Comparison of ENCODE assay signal across 16 cellular contexts in the genomic region with DNA sequence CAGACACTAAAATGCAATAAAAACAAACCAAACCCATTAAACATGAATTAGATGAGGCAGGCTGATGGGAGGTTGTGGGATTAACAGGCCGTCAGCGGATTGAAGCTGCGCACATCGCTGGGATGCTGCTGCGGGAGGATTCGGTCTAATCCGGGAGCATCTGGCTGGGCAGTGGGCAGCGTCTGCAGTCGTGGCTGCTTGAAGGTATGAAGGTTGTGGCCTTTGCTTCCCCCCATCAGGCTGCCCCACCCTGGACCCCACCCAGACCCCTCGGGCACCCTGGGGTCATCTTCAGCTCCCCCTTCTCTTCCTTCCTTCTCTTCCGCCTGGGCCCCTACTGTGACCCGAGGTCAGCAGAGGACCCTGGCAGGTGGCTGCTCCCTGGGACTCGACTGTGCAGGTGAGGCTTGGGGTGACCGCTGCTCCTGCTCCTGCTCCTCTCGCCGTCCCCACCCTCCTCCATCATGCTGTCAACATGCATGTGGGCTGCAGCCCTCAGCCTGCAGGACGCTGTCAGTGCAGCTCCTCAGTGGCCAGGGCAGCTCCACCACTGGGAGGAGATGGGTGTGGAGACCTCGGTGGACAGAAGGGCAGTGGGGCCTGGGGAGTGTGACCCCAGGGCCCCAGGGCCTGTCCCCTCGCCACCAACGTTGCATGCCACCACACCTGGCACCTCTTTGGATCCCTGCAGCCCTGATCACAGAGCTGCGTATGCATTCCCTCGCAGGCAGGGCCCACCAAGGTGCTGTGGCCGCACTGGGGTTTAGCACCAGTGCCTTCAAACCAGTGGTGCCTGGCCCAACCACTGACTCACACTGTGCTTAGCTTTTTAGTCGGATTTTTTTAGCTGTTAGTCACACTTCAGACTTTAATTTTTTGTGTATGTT.
DNase-seq lines count a peak whose midpoint lies in the region; ATAC-seq, FAIRE-seq and TF ChIP-seq lines count a peak whose summit lies in the region.
"Had no signal": no experiment of that assay in that cellular context is flagged by ENCODE, and none has a peak within 500 bp of the region (broad histone marks: within the 10 kb centered on the region; RNA-seq: fewer than 3 reads in every experiment).

No MANE protein-coding gene starts in this region.

- peaks cover 5% of the 10 kb centered on the region for H3K27me3 Mint-ChIP-seq in activated T-helper 17 cell treated with anti-CD3 and anti-CD28 coated beads, Interleukin-2, amount 50 U/mL, for 72 hours

- ATAC-seq in HG02678 (IDR thresholded peaks at IDR 0.05; ENCODE audit: unreplicated experiment) (no peak), HG02763 (IDR thresholded peaks at IDR 0.05; ENCODE audit: unreplicated experiment) (no peak)
- ATAC-seq in activated T-helper 17 cell treated with anti-CD3 and anti-CD28 coated beads, Interleukin-2, amount 50 U/mL, for 72 hours (replicated peaks), result no peak

- H4K12ac ChIP-seq in trophoblast cell (ENCODE audit: low read depth, low read length), result no peak overlapping the region

- no peaks in the 10 kb centered on the region for H3K36me3 ChIP-seq in trophoblast cell (ENCODE audit: control insufficient read depth in 1 of 2, insufficient read depth in 2 of 2, low read length in 2 of 2)

- no peaks in the 10 kb centered on the region for H3K4me1 Mint-ChIP-seq in activated T-helper 17 cell treated with anti-CD3 and anti-CD28 coated beads, Interleukin-2, amount 50 U/mL, for 72 hours
- H3K4me1 Mint-ChIP-seq: activated CD4-positive, alpha-beta memory T cell treated with anti-CD3 and anti-CD28 coated beads, Interleukin-2, amount 10 ng/mL, durations not matched to agents 7 days and 5 days had no signal

- H2BK12ac ChIP-seq in trophoblast cell (ENCODE audit: low read length), result no peak overlapping the region

- no peak overlapping the region for H3K4me3 Mint-ChIP-seq in activated T-helper 17 cell treated with anti-CD3 and anti-CD28 coated beads, Interleukin-2, amount 50 U/mL, for 72 hours
- H3K4me3 Mint-ChIP-seq: activated CD4-positive, alpha-beta memory T cell treated with anti-CD3 and anti-CD28 coated beads, Interleukin-2, amount 10 ng/mL, durations not matched to agents 7 days and 5 days; T-helper 2 cell treated with Interferon-gamma antibody and Interleukin-4, amounts not matched to agents 5 μg/mL and 100 μg/mL, for 36 hours had no signal

- no peaks in the 10 kb centered on the region for H3K27me3 ChIP-seq in trophoblast cell (ENCODE audit: insufficient read depth, low read length)

- no peaks in the 10 kb centered on the region for H3K36me3 Mint-ChIP-seq in activated T-helper 17 cell treated with anti-CD3 and anti-CD28 coated beads, Interleukin-2, amount 50 U/mL, for 72 hours (ENCODE audit: low read depth)

- H3K9ac ChIP-seq in trophoblast cell (ENCODE audit: low read length), result no peak overlapping the region

- H3K4me3 ChIP-seq in epithelial cell of esophagus (ENCODE audit: low read length), result no peak overlapping the region
- peak overlapping the region; percentile 15 for H3K4me3 ChIP-seq in trophoblast cell (ENCODE audit: low read depth, low read length)

- no peak overlapping the region for H2BK120ac ChIP-seq in trophoblast cell (ENCODE audit: insufficient read depth, low read length, poor library complexity)

- no peak overlapping the region for H3K18ac ChIP-seq in trophoblast cell (ENCODE audit: low read length)

- no peak overlapping the region for H3K14ac ChIP-seq in trophoblast cell (ENCODE audit: low read length)

- no peak overlapping the region for H2AFZ ChIP-seq in trophoblast cell (ENCODE audit: insufficient read depth, low read length, poor library complexity)

- no peak overlapping the region for H4K91ac ChIP-seq in trophoblast cell (ENCODE audit: low read depth, low read length)

- H3K9me3 ChIP-seq in trophoblast cell (ENCODE audit: insufficient read depth, low read depth, low read length), result no peaks in the 10 kb centered on the region

- H3K4me1 ChIP-seq in trophoblast cell (ENCODE audit: control insufficient read depth in 1 of 2, insufficient read depth in 2 of 2, low read length in 2 of 2), result peaks cover 0 to 4% of the 10 kb centered on the region in 2 experiments

- peak; percentile 91 for DNase-seq in D721Med (ENCODE audit: insufficient read length, low spot score)
- DNase-seq in NCI-H226, result peak; percentile 13
- DNase-seq in epithelial cell of esophagus (ENCODE audit: low read depth), result peak; percentile 6
- DNase-seq in trophoblast cell, result no peak
- no peak for DNase-seq in activated CD4-positive, alpha-beta T cell treated with anti-CD3 and anti-CD28 coated beads, Interleukin-2, amount 50 U/mL, for 1 hour
- DNase-seq: activated CD4-positive, alpha-beta memory T cell treated with anti-CD3 and anti-CD28 coated beads, Interleukin-2, amount 10 ng/mL, durations not matched to agents 7 days and 5 days; activated effector memory CD4-positive, alpha-beta T cell treated with Interleukin-2 at 50 U/mL for 16 hours; NCI-H187 treated with DMSO at 0.1 percent for 48 hours; NCI-H69; stimulated activated CD4-positive, alpha-beta T cell treated with anti-CD3 and anti-CD28 coated beads, Interleukin-2, amount 100 ng/mL, for 48 hours had no signal

- no peak for FAIRE-seq in D721Med (lab: Jason Lieb, UNC)
- FAIRE-seq: urothelium cell line had no signal

- no peak overlapping the region for H3K4me2 ChIP-seq in trophoblast cell (ENCODE audit: low read length)

- no peak overlapping the region for H3K23ac ChIP-seq in trophoblast cell (ENCODE audit: low read length)

- H4K8ac ChIP-seq in trophoblast cell (ENCODE audit: low read depth, low read length), result no peak overlapping the region

- no CpG with 5 or more reads among the region's 24 CpGs for WGBS in trophoblast cell (ENCODE audit: extremely low coverage, insufficient coverage, insufficient read length)

- no peak overlapping the region for H3K27ac Mint-ChIP-seq in activated T-helper 17 cell treated with anti-CD3 and anti-CD28 coated beads, Interleukin-2, amount 50 U/mL, for 72 hours
- H3K27ac Mint-ChIP-seq: activated CD4-positive, alpha-beta memory T cell treated with anti-CD3 and anti-CD28 coated beads, Interleukin-2, amount 10 ng/mL, durations not matched to agents 7 days and 5 days; T-helper 2 cell treated with Interferon-gamma antibody and Interleukin-4, amounts not matched to agents 5 μg/mL and 100 μg/mL, for 36 hours had no signal

- no peak overlapping the region for H2BK5ac ChIP-seq in trophoblast cell (ENCODE audit: low read depth, low read length, poor library complexity)

- no peak overlapping the region for H3K4ac ChIP-seq in trophoblast cell (ENCODE audit: low read depth, low read length)

- H2AK5ac ChIP-seq in trophoblast cell (ENCODE audit: low read length), result no peak overlapping the region

- H3K79me1 ChIP-seq in trophoblast cell (ENCODE audit: low read length), result no peaks in the 10 kb centered on the region

- H3K27ac ChIP-seq in trophoblast cell (ENCODE audit: low read depth, low read length), result no peak overlapping the region
- H3K27ac ChIP-seq: C4-2B had no signal

- no peaks in the 10 kb centered on the region for H3K9me3 Mint-ChIP-seq in activated T-helper 17 cell treated with anti-CD3 and anti-CD28 coated beads, Interleukin-2, amount 50 U/mL, for 72 hours
- H3K9me3 Mint-ChIP-seq: activated CD4-positive, alpha-beta memory T cell treated with anti-CD3 and anti-CD28 coated beads, Interleukin-2, amount 10 ng/mL, durations not matched to agents 7 days and 5 days; T-helper 2 cell treated with Interferon-gamma antibody and Interleukin-4, amounts not matched to agents 5 μg/mL and 100 μg/mL, for 36 hours had no signal

- TF ChIP-seq CTCF in D721Med (IDR thresholded peaks at IDR 0.05; ENCODE audit: insufficient read depth, missing control alignments) (no peak), epithelial cell of esophagus (IDR thresholded peaks at IDR 0.05; ENCODE audit: insufficient read depth, low read depth, low read length, missing control alignments) (no peak)

- no peaks in the 10 kb centered on the region for H3K79me2 ChIP-seq in trophoblast cell (ENCODE audit: control insufficient read depth, insufficient read depth, low read length, poor library complexity)

Comparison
In these comparisons a context has a peak if more than half of its experiments do, and no peak if none do; other contexts are left out.
1. DNase-seq: peak in D721Med (single experiment), NCI-H226 (single experiment) and epithelial cell of esophagus (single experiment); none in trophoblast cell (0 of 2) and activated CD4-positive, alpha-beta T cell treated with anti-CD3 and anti-CD28 coated beads, Interleukin-2, amount 50 U/mL, for 1 hour (single experiment).